ENCODE assay signal across 1 cellular context in the genomic region with DNA sequence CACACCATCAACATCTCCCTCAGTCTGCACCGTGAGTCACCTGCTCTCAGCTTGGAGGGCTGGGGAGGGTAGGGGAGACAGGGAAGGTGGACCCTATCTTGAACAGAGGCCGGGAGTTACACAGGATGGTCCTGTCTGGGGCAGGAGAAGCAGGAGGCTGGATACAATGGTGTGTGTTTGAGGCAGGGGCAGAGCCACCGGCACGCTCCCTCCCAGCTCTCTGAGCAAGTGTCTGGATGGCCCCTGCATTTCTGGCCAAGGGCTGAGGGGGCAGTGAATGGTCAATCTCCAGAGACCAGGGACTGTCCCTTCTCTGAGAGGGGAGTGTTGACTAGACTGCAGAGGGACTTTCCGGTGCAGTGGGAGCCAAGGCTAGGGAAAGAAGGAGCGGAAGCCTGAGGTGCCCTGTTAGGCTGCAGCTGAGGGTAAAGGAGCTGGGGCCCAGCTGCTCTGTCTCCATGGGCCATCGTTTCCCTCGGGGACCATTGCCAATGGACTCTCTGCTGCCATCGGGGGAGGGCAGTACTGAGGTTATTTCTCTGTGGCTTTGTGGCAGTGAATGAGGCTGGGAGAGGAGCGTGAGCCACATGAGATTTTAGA.
TF ChIP-seq lines count a peak whose summit lies in the region.

No MANE protein-coding gene starts in this region.

TF ChIP-seq in GM12878, 131 proteins besides CTCF, POLR2A, EP300 and RAD21 (continued from another document):
- TF ChIP-seq, protein P1, sequence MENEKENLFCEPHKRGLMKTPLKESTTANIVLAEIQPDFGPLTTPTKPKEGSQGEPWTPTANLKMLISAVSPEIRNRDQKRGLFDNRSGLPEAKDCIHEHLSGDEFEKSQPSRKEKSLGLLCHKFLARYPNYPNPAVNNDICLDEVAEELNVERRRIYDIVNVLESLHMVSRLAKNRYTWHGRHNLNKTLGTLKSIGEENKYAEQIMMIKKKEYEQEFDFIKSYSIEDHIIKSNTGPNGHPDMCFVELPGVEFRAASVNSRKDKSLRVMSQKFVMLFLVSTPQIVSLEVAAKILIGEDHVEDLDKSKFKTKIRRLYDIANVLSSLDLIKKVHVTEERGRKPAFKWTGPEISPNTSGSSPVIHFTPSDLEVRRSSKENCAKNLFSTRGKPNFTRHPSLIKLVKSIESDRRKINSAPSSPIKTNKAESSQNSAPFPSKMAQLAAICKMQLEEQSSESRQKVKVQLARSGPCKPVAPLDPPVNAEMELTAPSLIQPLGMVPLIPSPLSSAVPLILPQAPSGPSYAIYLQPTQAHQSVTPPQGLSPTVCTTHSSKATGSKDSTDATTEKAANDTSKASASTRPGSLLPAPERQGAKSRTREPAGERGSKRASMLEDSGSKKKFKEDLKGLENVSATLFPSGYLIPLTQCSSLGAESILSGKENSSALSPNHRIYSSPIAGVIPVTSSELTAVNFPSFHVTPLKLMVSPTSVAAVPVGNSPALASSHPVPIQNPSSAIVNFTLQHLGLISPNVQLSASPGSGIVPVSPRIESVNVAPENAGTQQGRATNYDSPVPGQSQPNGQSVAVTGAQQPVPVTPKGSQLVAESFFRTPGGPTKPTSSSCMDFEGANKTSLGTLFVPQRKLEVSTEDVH (IDR thresholded peaks at IDR 0.05; ENCODE audit: low read depth, partially characterized antibody): no peak
- TF ChIP-seq, protein P2, sequence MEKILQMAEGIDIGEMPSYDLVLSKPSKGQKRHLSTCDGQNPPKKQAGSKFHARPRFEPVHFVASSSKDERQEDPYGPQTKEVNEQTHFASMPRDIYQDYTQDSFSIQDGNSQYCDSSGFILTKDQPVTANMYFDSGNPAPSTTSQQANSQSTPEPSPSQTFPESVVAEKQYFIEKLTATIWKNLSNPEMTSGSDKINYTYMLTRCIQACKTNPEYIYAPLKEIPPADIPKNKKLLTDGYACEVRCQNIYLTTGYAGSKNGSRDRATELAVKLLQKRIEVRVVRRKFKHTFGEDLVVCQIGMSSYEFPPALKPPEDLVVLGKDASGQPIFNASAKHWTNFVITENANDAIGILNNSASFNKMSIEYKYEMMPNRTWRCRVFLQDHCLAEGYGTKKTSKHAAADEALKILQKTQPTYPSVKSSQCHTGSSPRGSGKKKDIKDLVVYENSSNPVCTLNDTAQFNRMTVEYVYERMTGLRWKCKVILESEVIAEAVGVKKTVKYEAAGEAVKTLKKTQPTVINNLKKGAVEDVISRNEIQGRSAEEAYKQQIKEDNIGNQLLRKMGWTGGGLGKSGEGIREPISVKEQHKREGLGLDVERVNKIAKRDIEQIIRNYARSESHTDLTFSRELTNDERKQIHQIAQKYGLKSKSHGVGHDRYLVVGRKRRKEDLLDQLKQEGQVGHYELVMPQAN (conservative IDR thresholded peaks at IDR 0.05): no peak
- TF ChIP-seq LARP7 (IDR thresholded peaks at IDR 0.05) (no peak), SMARCA5 (IDR thresholded peaks at IDR 0.05) (no peak)
- TF ChIP-seq, protein P3, sequence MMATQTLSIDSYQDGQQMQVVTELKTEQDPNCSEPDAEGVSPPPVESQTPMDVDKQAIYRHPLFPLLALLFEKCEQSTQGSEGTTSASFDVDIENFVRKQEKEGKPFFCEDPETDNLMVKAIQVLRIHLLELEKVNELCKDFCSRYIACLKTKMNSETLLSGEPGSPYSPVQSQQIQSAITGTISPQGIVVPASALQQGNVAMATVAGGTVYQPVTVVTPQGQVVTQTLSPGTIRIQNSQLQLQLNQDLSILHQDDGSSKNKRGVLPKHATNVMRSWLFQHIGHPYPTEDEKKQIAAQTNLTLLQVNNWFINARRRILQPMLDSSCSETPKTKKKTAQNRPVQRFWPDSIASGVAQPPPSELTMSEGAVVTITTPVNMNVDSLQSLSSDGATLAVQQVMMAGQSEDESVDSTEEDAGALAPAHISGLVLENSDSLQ (IDR thresholded peaks at IDR 0.05): no peak
